In genomic region chr15:23686466-23687142, GRCh38 we compare ENCODE assay signal across 10 cellular contexts. TPM values are rescaled to one million over a fixed set of nuclear protein-coding genes. Genes with fewer than 3 reads are reported as not detected.
DNase-seq lines count a peak whose midpoint lies in the region; ATAC-seq and TF ChIP-seq lines count a peak whose summit lies in the region.
"Had no signal": no experiment of that assay in that cellular context is flagged by ENCODE, and none has a peak within 500 bp of the region (broad histone marks: within the 10 kb centered on the region; RNA-seq: fewer than 3 reads in every experiment).

No MANE protein-coding gene starts in this region.

- H3K9me3 Mint-ChIP-seq in stimulated activated naive CD8-positive, alpha-beta T cell treated with anti-CD3 and anti-CD28 coated beads, Interleukin-15, amount 100 ng/mL, for 72 hours = no peaks in the 10 kb centered on the region
- peaks cover 3% of the 10 kb centered on the region for H3K9me3 Mint-ChIP-seq in activated naive CD4-positive, alpha-beta T cell treated with anti-CD3 and anti-CD28 coated beads, Interleukin-2, amount 10 ng/mL, durations not matched to agents 7 days and 5 days

- peak overlapping the region in 3 of 4 donors; percentile 37 to 55 (median 54) for H3K27ac ChIP-seq in gastroesophageal sphincter
- H3K27ac ChIP-seq: RWPE1 had no signal

- H3K4me1 ChIP-seq in gastroesophageal sphincter (peaks cover 0 to 12% (median 0%) of the 10 kb centered on the region in 3 donors), neuron (ENCODE audit: insufficient read depth, low read length) (peaks cover 21% of the 10 kb centered on the region), HAP-1 (no peaks in the 10 kb centered on the region)

- H3K4me3 ChIP-seq in gastroesophageal sphincter (peak overlapping the region; percentile 40 to 64), neuron (ENCODE audit: low read length) (peak overlapping the region; percentile 66), HAP-1 (no peak overlapping the region)

- peak in 1 of 2 donors; percentile 1 for DNase-seq in stimulated activated naive CD8-positive, alpha-beta T cell treated with anti-CD3 and anti-CD28 coated beads, Interleukin-15, amount 100 ng/mL, for 72 hours
- no peak for DNase-seq in stimulated activated naive CD8-positive, alpha-beta T cell treated with anti-CD3 and anti-CD28 coated beads, Interleukin-15, Interleukin-2, amounts not matched to agents 100 U/mL and 50 U/mL, for 24 hours
- DNase-seq in activated naive CD4-positive, alpha-beta T cell treated with anti-CD3 and anti-CD28 coated beads, Interleukin-2, amount 10 ng/mL, durations not matched to agents 7 days and 5 days = no peak
- DNase-seq in HAP-1 (ENCODE audit: low spot score in 2 of 2) = no peak

- ATAC-seq in stimulated activated naive CD8-positive, alpha-beta T cell treated with anti-CD3 and anti-CD28 coated beads, Interleukin-15, amount 100 ng/mL, for 72 hours = peak; percentile 63
- no peak for ATAC-seq in stimulated activated naive CD8-positive, alpha-beta T cell treated with anti-CD3 and anti-CD28 coated beads, Interleukin-15, Interleukin-2, amounts not matched to agents 100 U/mL and 50 U/mL, for 24 hours
- peak; percentile 21 for ATAC-seq in gastroesophageal sphincter
- no peak for ATAC-seq in GM21381 (IDR thresholded peaks at IDR 0.05; ENCODE audit: unreplicated experiment)
- ATAC-seq in GM21723 (IDR thresholded peaks at IDR 0.05; ENCODE audit: unreplicated experiment) = no peak

- H3K36me3 ChIP-seq in gastroesophageal sphincter (no peaks in the 10 kb centered on the region), neuron (ENCODE audit: insufficient read depth, low read length) (no peaks in the 10 kb centered on the region), HAP-1 (replicated peaks) (no peaks in the 10 kb centered on the region)

- H3K27me3 ChIP-seq in gastroesophageal sphincter (peaks cover 7% of the 10 kb centered on the region), neuron (ENCODE audit: insufficient read depth, low read length) (no peaks in the 10 kb centered on the region), HAP-1 (ENCODE audit: low read depth) (no peaks in the 10 kb centered on the region)

- no peaks in the 10 kb centered on the region for H3K4me1 Mint-ChIP-seq in stimulated activated naive CD8-positive, alpha-beta T cell treated with anti-CD3 and anti-CD28 coated beads, Interleukin-15, amount 100 ng/mL, for 72 hours
- H3K4me1 Mint-ChIP-seq in activated naive CD4-positive, alpha-beta T cell treated with anti-CD3 and anti-CD28 coated beads, Interleukin-2, amount 10 ng/mL, durations not matched to agents 7 days and 5 days = no peaks in the 10 kb centered on the region

- no peak overlapping the region for H2AFZ ChIP-seq in neuron (ENCODE audit: low read depth, low read length)

- CTCF ChIA-PET in activated naive CD4-positive, alpha-beta T cell treated with anti-CD3 and anti-CD28 coated beads, Interleukin-2, amount 10 ng/mL, durations not matched to agents 7 days and 5 days (lab: Charles Lee) = no interaction called here

- H3K9me3 ChIP-seq in gastroesophageal sphincter = no peaks in the 10 kb centered on the region
- no peaks in the 10 kb centered on the region for H3K9me3 ChIP-seq in neuron (ENCODE audit: low read length)
- peaks cover 3% of the 10 kb centered on the region; the same call in 1 of the 2 replicates for H3K9me3 ChIP-seq in HAP-1

- H3K27me3 Mint-ChIP-seq in stimulated activated naive CD8-positive, alpha-beta T cell treated with anti-CD3 and anti-CD28 coated beads, Interleukin-15, amount 100 ng/mL, for 72 hours = no peaks in the 10 kb centered on the region
- H3K27me3 Mint-ChIP-seq in activated naive CD4-positive, alpha-beta T cell treated with anti-CD3 and anti-CD28 coated beads, Interleukin-2, amount 10 ng/mL, durations not matched to agents 7 days and 5 days = no peaks in the 10 kb centered on the region

- 28% methylated on average over 5 of the region's 57 CpGs; no CpG with 5 or more reads in 1 of the 2 donors for WGBS in gastroesophageal sphincter (ENCODE audit: low coverage in 1 of 2), 2 donors

- TF ChIP-seq EP300 in gastroesophageal sphincter (IDR thresholded peaks at IDR 0.05) = no peak

- H3K36me3 Mint-ChIP-seq in activated naive CD4-positive, alpha-beta T cell treated with anti-CD3 and anti-CD28 coated beads, Interleukin-2, amount 10 ng/mL, durations not matched to agents 7 days and 5 days = no peaks in the 10 kb centered on the region

- H3K27ac Mint-ChIP-seq in stimulated activated naive CD8-positive, alpha-beta T cell treated with anti-CD3 and anti-CD28 coated beads, Interleukin-15, amount 100 ng/mL, for 72 hours = no peak overlapping the region
- H3K27ac Mint-ChIP-seq in activated naive CD4-positive, alpha-beta T cell treated with anti-CD3 and anti-CD28 coated beads, Interleukin-2, amount 10 ng/mL, durations not matched to agents 7 days and 5 days = no peak overlapping the region
- H3K27ac Mint-ChIP-seq: activated T-helper 1 cell treated with anti-CD3 and anti-CD28 coated beads, Interleukin-12 subunit alpha, Interleukin-12 subunit beta, Interleukin-2, Interleukin-4 antibody, amounts not matched to agents 30 ng/mL and 10 ng/mL and 1 ng/mL, durations not matched to agents 14 hours and 24 hours and 36 hours had no signal

- in situ Hi-C loops in HAP-1 (cut with MboI; ENCODE audit: low sequenced_read_pairs) = no loop called here

- no peak for TF ChIP-seq CTCF in gastroesophageal sphincter (IDR thresholded peaks at IDR 0.05)

- H3K4me3 Mint-ChIP-seq in stimulated activated naive CD8-positive, alpha-beta T cell treated with anti-CD3 and anti-CD28 coated beads, Interleukin-15, amount 100 ng/mL, for 72 hours = peak overlapping the region; percentile 35 to 59
- no peak overlapping the region for H3K4me3 Mint-ChIP-seq in activated naive CD4-positive, alpha-beta T cell treated with anti-CD3 and anti-CD28 coated beads, Interleukin-2, amount 10 ng/mL, durations not matched to agents 7 days and 5 days
- H3K4me3 Mint-ChIP-seq: activated T-helper 1 cell treated with anti-CD3 and anti-CD28 coated beads, Interleukin-12 subunit alpha, Interleukin-12 subunit beta, Interleukin-2, Interleukin-4 antibody, amounts not matched to agents 30 ng/mL and 10 ng/mL and 1 ng/mL, durations not matched to agents 14 hours and 24 hours and 36 hours had no signal

- no peak for TF ChIP-seq POLR2A in gastroesophageal sphincter (IDR thresholded peaks at IDR 0.05)

RNA-seq across cellular contexts. Expression of gene NDN, which starts 0.5 kb away (rescaled TPM):
- total RNA-seq in gastroesophageal sphincter = 10 to 100 TPM; 55.6 to 92.8 (median 73.1) TPM

RNA-seq across cellular contexts. Expression of gene MAGEL2, which starts 38.9 kb away (rescaled TPM):
- total RNA-seq in gastroesophageal sphincter = under 1 TPM in 2 of 4 donors, not detected in 2; 0.13 to 0.15 TPM
- total RNA-seq: activated T-helper 1 cell treated with anti-CD3 and anti-CD28 coated beads, Interleukin-12 subunit alpha, Interleukin-12 subunit beta, Interleukin-2, Interleukin-4 antibody, amounts not matched to agents 30 ng/mL and 10 ng/mL and 1 ng/mL, durations not matched to agents 14 hours and 24 hours and 36 hours had no signal

Comparison
In these comparisons a context has a peak if more than half of its experiments do, and no peak if none do; other contexts are left out.
1. ATAC-seq: peak in stimulated activated naive CD8-positive, alpha-beta T cell treated with anti-CD3 and anti-CD28 coated beads, Interleukin-15, amount 100 ng/mL, for 72 hours (single experiment) and gastroesophageal sphincter (single experiment); none in stimulated activated naive CD8-positive, alpha-beta T cell treated with anti-CD3 and anti-CD28 coated beads, Interleukin-15, Interleukin-2, amounts not matched to agents 100 U/mL and 50 U/mL, for 24 hours (single experiment), GM21381 (single experiment) and GM21723 (single experiment).